Comparison of ENCODE assay signal across 1 cellular context in genomic region chr7:29230871-29231345, GRCh38.
TF ChIP-seq lines count a peak whose summit lies in the region.

No MANE protein-coding gene starts in this region.

TF ChIP-seq in HepG2, 621 proteins besides CTCF, POLR2A, EP300 and RAD21 (continued from another document and continues in another):
- TF ChIP-seq ZNF280B (CRISPR knock-in tag; IDR thresholded peaks at IDR 0.05; ENCODE audit: borderline replicate concordance) = no peak
- no peak for TF ChIP-seq ZNF251 (CRISPR knock-in tag; IDR thresholded peaks at IDR 0.05)
- no peak for TF ChIP-seq ZNF724P (CRISPR knock-in tag; IDR thresholded peaks at IDR 0.05; ENCODE audit: borderline replicate concordance)
- no peak for TF ChIP-seq ZNF414 (CRISPR knock-in tag; IDR thresholded peaks at IDR 0.05)
- no peak for TF ChIP-seq U2AF2 (IDR thresholded peaks at IDR 0.05; ENCODE audit: low read depth, low read length)
- peak; percentile 53; the same call in 1 of the 2 replicates for TF ChIP-seq ZSCAN31 (CRISPR knock-in tag; IDR thresholded peaks at IDR 0.05; ENCODE audit: low read depth)
- TF ChIP-seq SOX13 (IDR thresholded peaks at IDR 0.05) = peak; percentile 58; the same call in 1 of the 2 replicates
- TF ChIP-seq SOX13 (CRISPR knock-in tag; conservative IDR thresholded peaks at IDR 0.05 in 1 of 2, IDR thresholded peaks at IDR 0.05 in 1 of 2) = peak in 1 of 2 experiments; percentile 91; a peak in 2 of 4 replicates
- TF ChIP-seq ZNF362 (CRISPR knock-in tag; IDR thresholded peaks at IDR 0.05; ENCODE audit: borderline replicate concordance) = no peak; the same call in 1 of the 2 replicates
- 0 out of 2 replicates have a peak, but pooled peaks have one; percentile 43 for TF ChIP-seq NKX3-1 (CRISPR knock-in tag; IDR thresholded peaks at IDR 0.05)
- no peak for TF ChIP-seq ZNF720 (CRISPR knock-in tag; IDR thresholded peaks at IDR 0.05)
- TF ChIP-seq KLF13 (CRISPR knock-in tag; IDR thresholded peaks at IDR 0.05) = no peak
- TF ChIP-seq ZKSCAN8 (CRISPR knock-in tag; IDR thresholded peaks at IDR 0.05; ENCODE audit: borderline replicate concordance) = peak; percentile 86; the same call in 1 of the 2 replicates
- peak; percentile 44; the same call in 1 of the 2 replicates for TF ChIP-seq GMEB1 (CRISPR knock-in tag; IDR thresholded peaks at IDR 0.05; ENCODE audit: borderline replicate concordance)
- TF ChIP-seq ZNF567 (CRISPR knock-in tag; IDR thresholded peaks at IDR 0.05; ENCODE audit: borderline replicate concordance) = no peak
- TF ChIP-seq ZNF333 (CRISPR knock-in tag; IDR thresholded peaks at IDR 0.05; ENCODE audit: borderline replicate concordance) = no peak
- TF ChIP-seq SP5 (CRISPR knock-in tag; IDR thresholded peaks at IDR 0.05; ENCODE audit: borderline replicate concordance, low read depth) = no peak
- no peak; the same call in 1 of the 2 replicates for TF ChIP-seq TFDP1 (CRISPR knock-in tag; IDR thresholded peaks at IDR 0.05; ENCODE audit: borderline replicate concordance)
- TF ChIP-seq ZNF12 (CRISPR knock-in tag; IDR thresholded peaks at IDR 0.05) = peak; percentile 71; the same call in 1 of the 2 replicates
- TF ChIP-seq ZNF484 (CRISPR knock-in tag; IDR thresholded peaks at IDR 0.05; ENCODE audit: borderline replicate concordance, low read depth) = no peak
- TF ChIP-seq ZNF878 (CRISPR knock-in tag; IDR thresholded peaks at IDR 0.05) = peak; percentile 73
- TF ChIP-seq LCORL (IDR thresholded peaks at IDR 0.05) = peak; percentile 60; the same call in 1 of the 2 replicates
- TF ChIP-seq LCORL (CRISPR knock-in tag; IDR thresholded peaks at IDR 0.05) = peak; percentile 97
- TF ChIP-seq HOXA7 (CRISPR knock-in tag; IDR thresholded peaks at IDR 0.05) = no peak
- TF ChIP-seq ZNF660 (CRISPR knock-in tag; IDR thresholded peaks at IDR 0.05; ENCODE audit: borderline replicate concordance, low read depth) = no peak
- no peak for TF ChIP-seq HNRNPH1 (optimal IDR thresholded peaks at IDR 0.05; ENCODE audit: low read depth, low read length)
- no peak; the same call in 1 of the 2 replicates for TF ChIP-seq ZNF704 (CRISPR knock-in tag; IDR thresholded peaks at IDR 0.05; ENCODE audit: borderline replicate concordance)
- TF ChIP-seq ZBTB20 (CRISPR knock-in tag; IDR thresholded peaks at IDR 0.05; ENCODE audit: borderline replicate concordance, low read depth) = peak; percentile 95; the same call in 1 of the 2 replicates
- TF ChIP-seq TCF7 (IDR thresholded peaks at IDR 0.05; ENCODE audit: low read depth) = peak; percentile 50
- TF ChIP-seq ARID3A (IDR thresholded peaks at IDR 0.05; ENCODE audit: low read depth, low read length) = peak; percentile 61; the same call in 1 of the 2 replicates
- no peak for TF ChIP-seq ZNF749 (CRISPR knock-in tag; IDR thresholded peaks at IDR 0.05; ENCODE audit: borderline replicate concordance)
- no peak for TF ChIP-seq SMARCE1 (IDR thresholded peaks at IDR 0.05; ENCODE audit: borderline replicate concordance)
- TF ChIP-seq ZNF770 (CRISPR knock-in tag; IDR thresholded peaks at IDR 0.05) = no peak
- TF ChIP-seq ELK4 (CRISPR knock-in tag; IDR thresholded peaks at IDR 0.05; ENCODE audit: borderline replicate concordance) = no peak
- no peak for TF ChIP-seq ZHX2 (IDR thresholded peaks at IDR 0.05; ENCODE audit: low read depth)
- TF ChIP-seq ZHX2 (CRISPR knock-in tag; IDR thresholded peaks at IDR 0.05; ENCODE audit: borderline replicate concordance) = no peak
